26 cellular contexts compared by ENCODE assay signal in genomic region chr2:217812170-217812569, GRCh38.
DNase-seq lines count a peak whose midpoint lies in the region; ATAC-seq and TF ChIP-seq lines count a peak whose summit lies in the region.
"Had no signal": no experiment of that assay in that cellular context is flagged by ENCODE, and none has a peak within 500 bp of the region (broad histone marks: within the 10 kb centered on the region; RNA-seq: fewer than 3 reads in every experiment).

No MANE protein-coding gene starts in this region.

- H3K4me1 ChIP-seq in heart left ventricle (peaks cover 0 to 91% (median 62%) of the 10 kb centered on the region in 12 donors), psoas muscle (peaks cover 60% of the 10 kb centered on the region), subcutaneous abdominal adipose tissue (ENCODE audit: control insufficient read depth in 5 of 5, insufficient read depth in 5 of 5, low read length in 5 of 5) (peaks cover 21 to 71% (median 54%) of the 10 kb centered on the region in 5 donors), mesenchymal stem cell (ENCODE audit: control insufficient read depth, insufficient read depth, low read depth, low read length) (no peaks in the 10 kb centered on the region)
- H3K4me1 ChIP-seq: A549 had no signal

- TF ChIP-seq CTCF in chondrocyte (IDR thresholded peaks at IDR 0.05) (no peak), heart left ventricle (IDR thresholded peaks at IDR 0.05) (no peak), psoas muscle (IDR thresholded peaks at IDR 0.05) (no peak), omental fat pad (IDR thresholded peaks at IDR 0.05) (no peak)

- no peak overlapping the region for H4K91ac ChIP-seq in mesenchymal stem cell (ENCODE audit: low read length)

- peaks cover 77% of the 10 kb centered on the region for H3K36me3 Mint-ChIP-seq in chondrocyte (ENCODE audit: low read depth)

- H2AK5ac ChIP-seq in mesenchymal stem cell (ENCODE audit: low read length, severe bottlenecking) = no peak overlapping the region

- no peak overlapping the region for H3K23ac ChIP-seq in mesenchymal stem cell (ENCODE audit: low read length in 2 of 2)

- H3K9ac ChIP-seq in subcutaneous abdominal adipose tissue (ENCODE audit: low read length in 5 of 5) (no peak overlapping the region), mesenchymal stem cell (ENCODE audit: low read length) (no peak overlapping the region)
- H3K9ac ChIP-seq: BLaER1 treated with 17β-estradiol and CSF1 and Interleukin-3, amounts not matched to agents 10 nM and 100 nM had no signal

- H3K4me3 Mint-ChIP-seq in chondrocyte (ENCODE audit: unreplicated experiment) = no peak overlapping the region
- H3K4me3 Mint-ChIP-seq: CD4-positive, alpha-beta T cell had no signal

- H3K79me1 ChIP-seq in mesenchymal stem cell (replicated peaks; ENCODE audit: low read length, poor library complexity, severe bottlenecking) = no peaks in the 10 kb centered on the region

- H3K4me2 ChIP-seq in mesenchymal stem cell (ENCODE audit: low read length, poor library complexity, severe bottlenecking) = no peak overlapping the region
- H3K4me2 ChIP-seq: A549; BLaER1 treated with 17β-estradiol and CSF1 and Interleukin-3, amounts not matched to agents 10 nM and 100 nM had no signal

- no peaks in the 10 kb centered on the region for H3K27me3 Mint-ChIP-seq in chondrocyte (ENCODE audit: low read depth)
- H3K27me3 Mint-ChIP-seq: CD4-positive, alpha-beta T cell had no signal

- peak in 3 of 4 donors; percentile 14 to 57 (median 45) for ATAC-seq in heart left ventricle
- ATAC-seq in psoas muscle = peak; percentile 82 to 94 (median 86)
- ATAC-seq in omental fat pad (ENCODE audit: low FRiP score) = no peak
- ATAC-seq: A549, HCT116, PC-3 had no signal

- H2BK5ac ChIP-seq in mesenchymal stem cell (ENCODE audit: low read depth, low read length, poor library complexity, severe bottlenecking) = no peak overlapping the region

- H3K18ac ChIP-seq in mesenchymal stem cell (ENCODE audit: low read depth in 1 of 2, low read length in 2 of 2) = no peak overlapping the region

- H2BK15ac ChIP-seq in mesenchymal stem cell (ENCODE audit: low read depth, poor library complexity, severe bottlenecking) = no peak overlapping the region

- H2BK12ac ChIP-seq in mesenchymal stem cell (ENCODE audit: low read length in 2 of 2) = no peak overlapping the region

- intact Hi-C loops in heart left ventricle (cut with DNase I) = loop anchor here in 2 of 10 donors (2.0 kb wide), 2 partner anchors 17 to 21 kb away; no protein-coding TSS in a partner anchor
- intact Hi-C loops in psoas muscle (cut with DNase I) = no loop called here

- H3K4ac ChIP-seq in mesenchymal stem cell (ENCODE audit: low read depth in 1 of 2, low read length in 2 of 2) = no peak overlapping the region

- no peaks in the 10 kb centered on the region for H3K27me3 ChIP-seq in heart left ventricle
- no peaks in the 10 kb centered on the region for H3K27me3 ChIP-seq in psoas muscle (ENCODE audit: insufficient read depth in 3 of 3, low read length in 2 of 3)
- H3K27me3 ChIP-seq in subcutaneous abdominal adipose tissue (ENCODE audit: control insufficient read depth in 5 of 5, insufficient read depth in 4 of 5, low read length in 5 of 5) = no peaks in the 10 kb centered on the region
- H3K27me3 ChIP-seq in mesenchymal stem cell (ENCODE audit: control insufficient read depth in 1 of 2, insufficient read depth in 1 of 2, low read length in 2 of 2) = no peaks in the 10 kb centered on the region
- H3K27me3 ChIP-seq: BLaER1 treated with 17β-estradiol and CSF1 and Interleukin-3, amounts not matched to agents 10 nM and 100 nM; MG63 had no signal

- no peak overlapping the region for H3K14ac ChIP-seq in mesenchymal stem cell (ENCODE audit: low read length in 2 of 2)

- no peaks in the 10 kb centered on the region for H3K9me3 Mint-ChIP-seq in chondrocyte (ENCODE audit: low read depth)
- H3K9me3 Mint-ChIP-seq: CD4-positive, alpha-beta T cell had no signal

- H3K27ac Mint-ChIP-seq in chondrocyte (ENCODE audit: unreplicated experiment) = peak overlapping the region; percentile 65
- H3K27ac Mint-ChIP-seq: CD4-positive, alpha-beta T cell had no signal

- no peak overlapping the region for H2BK120ac ChIP-seq in mesenchymal stem cell (ENCODE audit: low read depth, low read length)

- TF ChIP-seq POLR2A in heart left ventricle (IDR thresholded peaks at IDR 0.05) = no peak

- H3K9me3 ChIP-seq in heart left ventricle (no peaks in the 10 kb centered on the region), psoas muscle (no peaks in the 10 kb centered on the region), subcutaneous abdominal adipose tissue (ENCODE audit: control insufficient read depth in 5 of 5, low read length in 5 of 5) (no peaks in the 10 kb centered on the region), mesenchymal stem cell (ENCODE audit: control insufficient read depth, low read length) (no peaks in the 10 kb centered on the region)
- H3K9me3 ChIP-seq: A549; BLaER1 treated with 17β-estradiol and CSF1 and Interleukin-3, amounts not matched to agents 10 nM and 100 nM; MG63 had no signal

- H2AFZ ChIP-seq in mesenchymal stem cell (ENCODE audit: low read depth, low read length) = no peak overlapping the region

- H3K27ac ChIP-seq in heart left ventricle = peak overlapping the region in 7 of 12 donors; percentile 1 to 44 (median 21)
- H3K27ac ChIP-seq in psoas muscle = peak overlapping the region; percentile 78
- peak overlapping the region; percentile 32 for H3K27ac ChIP-seq in subcutaneous abdominal adipose tissue (ENCODE audit: low read depth, low read length)
- H3K27ac ChIP-seq in mesenchymal stem cell (ENCODE audit: low read length, poor library complexity, severe bottlenecking) = no peak overlapping the region
- H3K27ac ChIP-seq: A549; BLaER1 treated with 17β-estradiol and CSF1 and Interleukin-3, amounts not matched to agents 10 nM and 100 nM had no signal

- H3K4me3 ChIP-seq in heart left ventricle = no peak overlapping the region
- no peak overlapping the region for H3K4me3 ChIP-seq in psoas muscle
- H3K4me3 ChIP-seq in subcutaneous abdominal adipose tissue (ENCODE audit: low read depth in 1 of 5, low read length in 5 of 5) = no peak overlapping the region
- no peak overlapping the region for H3K4me3 ChIP-seq in mesenchymal stem cell (ENCODE audit: insufficient read depth in 1 of 2, low read depth in 1 of 2, low read length in 2 of 2)
- H3K4me3 ChIP-seq: A549; BLaER1 treated with 17β-estradiol and CSF1 and Interleukin-3, amounts not matched to agents 10 nM and 100 nM; MG63 had no signal

- H3K36me3 ChIP-seq in heart left ventricle (peaks cover 6 to 97% (median 96%) of the 10 kb centered on the region in 9 donors), psoas muscle (ENCODE audit: insufficient read depth in 1 of 2, low read depth in 1 of 2) (peaks cover 17 to 96% of the 10 kb centered on the region in 2 donors), subcutaneous abdominal adipose tissue (ENCODE audit: control insufficient read depth in 5 of 5, insufficient read depth in 5 of 5, low read length in 5 of 5) (peaks cover 15 to 99% (median 98%) of the 10 kb centered on the region in 5 donors), mesenchymal stem cell (ENCODE audit: control insufficient read depth in 1 of 2, insufficient read depth in 2 of 2, low read depth in 1 of 2, low read length in 2 of 2) (peaks cover 82 to 99% of the 10 kb centered on the region in 2 experiments)

- H3K4me1 Mint-ChIP-seq in chondrocyte (ENCODE audit: low read depth) = peaks cover 17% of the 10 kb centered on the region

- no peak overlapping the region for H4K8ac ChIP-seq in mesenchymal stem cell (ENCODE audit: low read length)

- DNase-seq in chondrocyte (ENCODE audit: low spot score) (no peak), heart left ventricle (peak in 2 of 5 donors; percentile 48 to 58), psoas muscle (peak; percentile 61 to 87), omental fat pad (ENCODE audit: low spot score) (no peak), mesenchymal stem cell (no peak), UCSD-AML1 (lab: John Stamatoyannopoulos, UW; ENCODE audit: unreplicated experiment) (no peak)
- DNase-seq: AML-193; CD4-positive, alpha-beta T cell; COR-L47; IMR-90; KG1; MG63; NCI-H1105 treated with DMSO at 0.1 percent for 48 hours; NCI-H146; NCI-H1930; NCI-H2107; NCI-H446; NCI-H526; NCI-H82; NK-92 treated with Interleukin-12 subunit alpha and Interleukin-12 subunit beta, amount 100 ng/mL, for 24 hours; PC-3; SHP77 had no signal

- WGBS in heart left ventricle, 4 donors = 47 to 82% (median 65%) methylated on average over 6 of the region's 6 CpGs
- WGBS in psoas muscle, 3 donors = 27 to 41% (median 33%) methylated on average over 6 of the region's 6 CpGs
- 95% methylated on average over 6 of the region's 6 CpGs for WGBS in mesenchymal stem cell

Comparison
In these comparisons a context has a peak if more than half of its experiments do, and no peak if none do; other contexts are left out.
1. DNase-seq: peak in psoas muscle (2 of 2); none in chondrocyte (single experiment), omental fat pad (single experiment), mesenchymal stem cell (single experiment) and UCSD-AML1 (single experiment).